ENCODE assay signal across 24 cellular contexts in the genomic region with DNA sequence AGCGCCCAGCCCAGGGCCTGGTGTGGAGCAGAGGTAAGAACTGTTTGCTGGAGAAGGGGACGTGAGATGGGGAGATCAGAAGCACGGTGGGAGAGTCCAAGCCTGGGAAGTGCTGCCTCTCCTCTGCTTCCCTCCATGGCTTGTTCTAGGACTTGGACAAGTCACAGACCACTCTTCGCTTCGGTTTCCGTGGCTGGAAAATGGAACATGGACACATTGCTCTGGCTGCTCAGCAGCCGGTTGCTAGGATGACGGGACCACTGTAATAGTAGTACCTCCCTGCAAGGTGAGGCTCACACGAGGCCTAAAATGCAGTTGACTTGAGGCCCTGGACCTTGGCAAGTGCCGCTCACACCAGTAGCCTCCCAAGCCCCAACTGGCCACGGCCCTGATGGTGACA.
"Had no signal": no experiment of that assay in that cellular context is flagged by ENCODE, and none has a peak within 500 bp of the region (broad histone marks: within the 10 kb centered on the region; RNA-seq: fewer than 3 reads in every experiment).

No MANE protein-coding gene starts in this region.

- H3K27me3 Mint-ChIP-seq: stimulated activated naive CD8-positive, alpha-beta T cell treated with anti-CD3 and anti-CD28 coated beads, Interleukin-15, amount 100 ng/mL, for 72 hours had no signal

- H3K36me3 Mint-ChIP-seq: mesothelial cell of epicardium; natural killer cell treated with Interleukin-12 subunit alpha and Interleukin-12 subunit beta and Interleukin-15 and Interleukin-18, amount 100 ng/mL, for 72 hours; stimulated activated memory B cell treated with anti-CD40 and anti-IgM and Interleukin-4, amounts not matched to agents 10 μg/mL and 1 μg/mL and 100 μg/mL, for 72 hours; type B pancreatic cell had no signal

- H3K4me1 Mint-ChIP-seq: stimulated activated memory B cell treated with anti-CD40 and anti-IgM and Interleukin-4, amounts not matched to agents 10 μg/mL and 1 μg/mL and 100 μg/mL, for 72 hours; stimulated activated naive CD8-positive, alpha-beta T cell treated with anti-CD3 and anti-CD28 coated beads, Interleukin-15, amount 100 ng/mL, for 72 hours had no signal

- DNase-seq: hippocampal formation; kidney; left colon; left lung; lower lobe of right lung; mammary epithelial cell; mesenchymal stem cell; naive B cell; pancreas; posterior cingulate gyrus; psoas muscle; right lobe of liver; stimulated activated CD4-positive, alpha-beta T cell treated with anti-CD3 and anti-CD28 coated beads, Interleukin-1b, Interleukin-23, amount 100 ng/mL, for 48 hours; stimulated activated CD4-positive, alpha-beta T cell treated with anti-CD3 and anti-CD28 coated beads, Interleukin-2, amount 100 ng/mL, for 48 hours; stimulated activated CD4-positive, alpha-beta T cell treated with anti-CD3 and anti-CD28 coated beads, Interleukin-4, amount 100 ng/mL, for 4 hours; stimulated activated CD8-positive, alpha-beta memory T cell treated with anti-CD3 and anti-CD28 coated beads, Interleukin-4, amount 100 ng/mL, for 48 hours; stimulated activated naive CD4-positive, alpha-beta T cell treated with Interleukin-2 at 50 U/mL for 16 hours; stimulated activated naive CD8-positive, alpha-beta T cell treated with anti-CD3 and anti-CD28 coated beads, Interleukin-15, amount 100 ng/mL, for 72 hours; substantia nigra; uterus had no signal

- H3K27ac Mint-ChIP-seq: mesothelial cell of epicardium; natural killer cell treated with Interleukin-12 subunit alpha and Interleukin-12 subunit beta and Interleukin-15 and Interleukin-18, amount 100 ng/mL, for 72 hours; stimulated activated memory B cell treated with anti-CD40 and anti-IgM and Interleukin-4, amounts not matched to agents 10 μg/mL and 1 μg/mL and 100 μg/mL, for 72 hours; type B pancreatic cell had no signal

- H3K9me3 Mint-ChIP-seq: mesothelial cell of epicardium; natural killer cell treated with Interleukin-12 subunit alpha and Interleukin-12 subunit beta and Interleukin-15 and Interleukin-18, amount 100 ng/mL, for 72 hours; type B pancreatic cell had no signal

- H3K4me3 Mint-ChIP-seq: mesothelial cell of epicardium; naive B cell; natural killer cell treated with Interleukin-12 subunit alpha and Interleukin-12 subunit beta and Interleukin-15 and Interleukin-18, amount 100 ng/mL, for 72 hours; stimulated activated memory B cell treated with anti-CD40 and anti-IgM and Interleukin-4, amounts not matched to agents 10 μg/mL and 1 μg/mL and 100 μg/mL, for 72 hours; stimulated activated naive CD8-positive, alpha-beta T cell treated with anti-CD3 and anti-CD28 coated beads, Interleukin-15, amount 100 ng/mL, for 72 hours; type B pancreatic cell had no signal

- ATAC-seq: left colon; left lung; lower lobe of right lung; natural killer cell treated with Interleukin-12 subunit alpha and Interleukin-12 subunit beta and Interleukin-15 and Interleukin-18, amount 100 ng/mL, for 72 hours; pancreas; psoas muscle; right lobe of liver; stimulated activated memory B cell treated with anti-CD40 and anti-IgM and Interleukin-4, amounts not matched to agents 10 μg/mL and 1 μg/mL and 100 μg/mL, for 72 hours; stimulated activated naive CD8-positive, alpha-beta T cell treated with anti-CD3 and anti-CD28 coated beads, Interleukin-15, amount 100 ng/mL, for 72 hours had no signal
